ENCODE assay signal across 26 cellular contexts in genomic region chr22:33393432-33393831, GRCh38.
"Had no signal": no experiment of that assay in that cellular context is flagged by ENCODE, and none has a peak within 500 bp of the region (broad histone marks: within the 10 kb centered on the region; RNA-seq: fewer than 3 reads in every experiment).

No MANE protein-coding gene starts in this region.

- ATAC-seq: naive thymus-derived CD8-positive, alpha-beta T cell; natural killer cell treated with Interleukin-12 subunit alpha and Interleukin-12 subunit beta and Interleukin-15 and Interleukin-18, amount 100 ng/mL, for 72 hours; pancreas; psoas muscle; right cardiac atrium; stimulated activated memory B cell treated with anti-CD40 and anti-IgM and Interleukin-4, amounts not matched to agents 10 μg/mL and 1 μg/mL and 100 μg/mL, for 72 hours; stimulated activated naive CD8-positive, alpha-beta T cell treated with anti-CD3 and anti-CD28 coated beads, Interleukin-15, amount 100 ng/mL, for 72 hours; stimulated activated naive CD8-positive, alpha-beta T cell treated with anti-CD3 and anti-CD28 coated beads, Interleukin-15, Interleukin-2, amounts not matched to agents 100 U/mL and 50 U/mL, for 24 hours; upper lobe of right lung had no signal

- DNase-seq: naive B cell; naive thymus-derived CD8-positive, alpha-beta T cell; nephron progenitor cell; nucleus accumbens; pancreas; psoas muscle; right cardiac atrium; sigmoid colon; small intestine; stimulated activated CD4-positive, alpha-beta T cell treated with anti-CD3 and anti-CD28 coated beads, Interleukin-1b, Interleukin-23, amount 100 ng/mL, for 48 hours; stimulated activated CD4-positive, alpha-beta T cell treated with anti-CD3 and anti-CD28 coated beads, Interleukin-4, amount 100 ng/mL, for 1 hour; stimulated activated CD4-positive, alpha-beta T cell treated with anti-CD3 and anti-CD28 coated beads, Interleukin-4, amount 100 ng/mL, for 4 hours; stimulated activated CD8-positive, alpha-beta memory T cell treated with anti-CD3 and anti-CD28 coated beads, Interleukin-4, amount 100 ng/mL, for 48 hours; stimulated activated naive CD4-positive, alpha-beta T cell; stimulated activated naive CD8-positive, alpha-beta T cell treated with anti-CD3 and anti-CD28 coated beads, Interleukin-15, amount 100 ng/mL, for 72 hours; stimulated activated naive CD8-positive, alpha-beta T cell treated with anti-CD3 and anti-CD28 coated beads, Interleukin-15, Interleukin-2, amounts not matched to agents 100 U/mL and 50 U/mL, for 24 hours; substantia nigra; testis; tibial artery; transverse colon; upper lobe of right lung; uterus had no signal

- H3K4me3 ChIP-seq: pancreas, psoas muscle, sigmoid colon, suprapubic skin, testis, tibial artery, transverse colon, upper lobe of right lung, uterus had no signal

- FAIRE-seq: pancreas, small intestine had no signal

- H3K27me3 ChIP-seq: neutrophil, pancreas, sigmoid colon, suprapubic skin, testis, tibial artery, transverse colon, upper lobe of right lung, uterus had no signal

- H3K27ac ChIP-seq: neutrophil, pancreas, psoas muscle, sigmoid colon, suprapubic skin, testis, tibial artery, transverse colon, upper lobe of right lung, uterus had no signal

- H3K9me3 ChIP-seq: neutrophil, pancreas, psoas muscle, sigmoid colon, suprapubic skin, testis, tibial artery, transverse colon, upper lobe of right lung, uterus had no signal

- H3K36me3 ChIP-seq: neutrophil, pancreas, sigmoid colon, suprapubic skin, tibial artery, transverse colon, upper lobe of right lung, uterus had no signal

- H3K4me1 ChIP-seq: pancreas, psoas muscle, sigmoid colon, suprapubic skin, testis, tibial artery, upper lobe of right lung, uterus had no signal
